In the genomic region with DNA sequence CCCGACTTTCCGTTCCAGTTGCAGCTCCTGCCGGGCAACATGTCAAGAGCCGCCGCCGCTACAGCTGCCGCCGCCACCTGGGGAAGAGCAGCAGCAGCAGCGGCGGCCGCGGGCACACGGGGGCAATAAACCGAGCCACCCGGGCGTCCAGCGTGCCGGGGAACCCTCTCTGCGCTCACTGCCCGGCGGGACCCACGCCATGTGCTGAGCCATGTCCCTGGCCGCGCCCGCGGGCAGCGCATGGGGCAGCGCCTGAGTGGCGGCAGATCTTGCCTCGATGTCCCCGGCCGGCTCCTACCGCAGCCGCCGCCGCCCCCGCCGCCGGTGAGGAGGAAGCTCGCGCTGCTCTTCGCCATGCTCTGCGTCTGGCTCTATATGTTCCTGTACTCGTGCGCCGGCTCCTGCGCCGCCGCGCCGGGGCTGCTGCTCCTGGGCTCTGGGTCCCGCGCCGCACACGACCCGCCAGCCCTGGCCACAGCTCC, we compare ENCODE assay signal across 8 cellular contexts. TPM values are rescaled to one million over a fixed set of nuclear protein-coding genes. Genes with fewer than 3 reads are reported as not detected.
DNase-seq lines count a peak whose midpoint lies in the region; ATAC-seq and TF ChIP-seq lines count a peak whose summit lies in the region.

No MANE protein-coding gene starts in this region.

- ATAC-seq in GM21528 (IDR thresholded peaks at IDR 0.05; ENCODE audit: low FRiP score, unreplicated experiment) (peak; percentile 5), lung (ENCODE audit: insufficient read depth, low FRiP score) (peak; percentile 3), GM19397 (IDR thresholded peaks at IDR 0.05; ENCODE audit: unreplicated experiment) (no peak)

- H3K4me3 ChIP-seq in BLaER1 treated with 17β-estradiol and CSF1 and Interleukin-3, amounts not matched to agents 10 nM and 100 nM = peak overlapping the region; percentile 75 to 99 (median 93)
- peak overlapping the region; percentile 66 for H3K4me3 ChIP-seq in NT2/D1 (ENCODE audit: insufficient read length, low read depth)
- H3K4me3 ChIP-seq in lung = peak overlapping the region; percentile 27
- peak overlapping the region; percentile 27 to 63 (median 44) for H3K4me3 ChIP-seq in tibial nerve

- peak overlapping the region; percentile 80 to 99 (median 96) for H3K9ac ChIP-seq in BLaER1 treated with 17β-estradiol and CSF1 and Interleukin-3, amounts not matched to agents 10 nM and 100 nM
- peak overlapping the region; percentile 65 for H3K9ac ChIP-seq in NT2/D1 (ENCODE audit: insufficient read length, low read depth)

- intact Hi-C loops in MCF 10A (cut with micrococcal nuclease) = loop anchor here (1.0 to 10.0 kb wide), 9 partner anchors 94 to 1269 kb away; a partner anchor contains a TSS

- H3K9me3 Mint-ChIP-seq in MCF 10A (ENCODE audit: unreplicated experiment) = no peaks in the 10 kb centered on the region

- H3K4me1 ChIP-seq in BLaER1 treated with 17β-estradiol and CSF1 and Interleukin-3, amounts not matched to agents 10 nM and 100 nM = peaks cover 42 to 74% (median 71%) of the 10 kb centered on the region in 10 experiments
- H3K4me1 ChIP-seq in NT2/D1 (ENCODE audit: insufficient read depth, insufficient read length) (peaks cover 12% of the 10 kb centered on the region), lung (ENCODE audit: control insufficient read depth in 2 of 2, insufficient read depth in 2 of 2, low read length in 2 of 2) (peaks cover 0 to 39% of the 10 kb centered on the region in 2 donors), tibial nerve (peaks cover 0 to 78% (median 29%) of the 10 kb centered on the region in 4 donors)

- H3K36me3 ChIP-seq in BLaER1 treated with 17β-estradiol and CSF1 and Interleukin-3, amounts not matched to agents 10 nM and 100 nM = peaks cover 0 to 15% (median 0%) of the 10 kb centered on the region in 11 experiments; a peak in 6 of 22 replicates
- H3K36me3 ChIP-seq in NT2/D1 (ENCODE audit: insufficient read depth, insufficient read length, low read length) (no peaks in the 10 kb centered on the region), lung (ENCODE audit: control insufficient read depth in 2 of 2, insufficient read depth in 2 of 2, low read length in 2 of 2) (no peaks in the 10 kb centered on the region), tibial nerve (no peaks in the 10 kb centered on the region)

- H3K4me3 Mint-ChIP-seq in MCF 10A (ENCODE audit: unreplicated experiment) = peak overlapping the region; percentile 90

- H3K4me2 ChIP-seq in BLaER1 treated with 17β-estradiol and CSF1 and Interleukin-3, amounts not matched to agents 10 nM and 100 nM = peak overlapping the region; percentile 87 to 98 (median 96)

- TF ChIP-seq CTCF in MCF 10A (IDR thresholded peaks at IDR 0.05; ENCODE audit: unreplicated experiment) = no peak
- TF ChIP-seq CTCF in lung (IDR thresholded peaks at IDR 0.05; ENCODE audit: control extremely low read depth, extremely low read depth) = no peak
- no peak for TF ChIP-seq CTCF in tibial nerve (IDR thresholded peaks at IDR 0.05)

- H3K27me3 ChIP-seq in BLaER1 treated with 17β-estradiol and CSF1 and Interleukin-3, amounts not matched to agents 10 nM and 100 nM = peaks cover 0 to 43% (median 0%) of the 10 kb centered on the region in 11 experiments; a peak in 9 of 22 replicates
- peaks cover 97% of the 10 kb centered on the region for H3K27me3 ChIP-seq in NT2/D1 (ENCODE audit: insufficient read depth, insufficient read length)
- H3K27me3 ChIP-seq in lung (ENCODE audit: control insufficient read depth, insufficient read depth) = no peaks in the 10 kb centered on the region
- peaks cover 3 to 97% of the 10 kb centered on the region in 2 donors for H3K27me3 ChIP-seq in tibial nerve

- H3K36me3 Mint-ChIP-seq in MCF 10A (ENCODE audit: insufficient read depth, unreplicated experiment) = peaks cover 12% of the 10 kb centered on the region

- TF ChIP-seq EP300 in tibial nerve (IDR thresholded peaks at IDR 0.05) = no peak

- no TSS peak for BruUV-seq in MCF 10A (replicated peaks; lab: Mats Ljungman, UMichigan)

- H4K20me1 ChIP-seq in BLaER1 treated with 17β-estradiol and CSF1 and Interleukin-3, amounts not matched to agents 10 nM and 100 nM = peaks cover 0 to 51% (median 37%) of the 10 kb centered on the region in 11 experiments; a peak in 19 of 22 replicates

- no peaks in the 10 kb centered on the region for H3K9me3 ChIP-seq in BLaER1 treated with 17β-estradiol and CSF1 and Interleukin-3, amounts not matched to agents 10 nM and 100 nM (replicated peaks in 1 of 11)
- H3K9me3 ChIP-seq in NT2/D1 (ENCODE audit: insufficient read depth, low read length) (no peaks in the 10 kb centered on the region), lung (ENCODE audit: control insufficient read depth in 2 of 2, insufficient read depth in 1 of 2, low read length in 1 of 2) (peaks cover 0 to 13% of the 10 kb centered on the region in 2 donors), tibial nerve (no peaks in the 10 kb centered on the region)

- POLR2A ChIA-PET in MCF 10A (lab: Yijun Ruan, JAX) = interaction anchor here (0.6 to 3.9 kb wide), 36 partner anchors 8 to 1283 kb away, joined by 3 to 57 read pairs (median 4); a partner anchor contains a TSS

- TF ChIP-seq POLR2A in tibial nerve (IDR thresholded peaks at IDR 0.05) = no peak

- H3K4me1 Mint-ChIP-seq in MCF 10A (ENCODE audit: insufficient read depth, unreplicated experiment) = peaks cover 13% of the 10 kb centered on the region

- CTCF ChIA-PET in MCF 10A (lab: Yijun Ruan, JAX) = interaction anchor here (0.5 to 3.6 kb wide), 48 partner anchors 8 to 1882 kb away, joined by 3 to 50 read pairs (median 4); a partner anchor contains a TSS

- WGBS in lung, 2 donors = 1 to 2% methylated on average over 33 to 56 of the region's 56 CpGs
- WGBS in tibial nerve, 2 donors = 0 to 1% methylated on average over 12 to 22 of the region's 56 CpGs

- no peak for DNase-seq in NT2/D1 (ENCODE audit: low read depth, low spot score)
- no peak for DNase-seq in MCF 10A (ENCODE audit: unreplicated experiment)
- DNase-seq in lung (ENCODE audit: low spot score) = no peak
- DNase-seq in tibial nerve (ENCODE audit: low spot score in 2 of 2) = no peak
- no peak for DNase-seq in effector CD4-positive, alpha-beta T cell

- H3K27ac Mint-ChIP-seq in MCF 10A (ENCODE audit: low read depth, unreplicated experiment) = peak overlapping the region; percentile 81

- H3K27me3 Mint-ChIP-seq in MCF 10A (ENCODE audit: insufficient read depth, unreplicated experiment) = peaks cover 6% of the 10 kb centered on the region

- H3K27ac ChIP-seq in BLaER1 treated with 17β-estradiol and CSF1 and Interleukin-3, amounts not matched to agents 10 nM and 100 nM = peak overlapping the region; percentile 52 to 98 (median 93); a peak in 21 of 22 replicates
- peak overlapping the region; percentile 21 to 79 for H3K27ac ChIP-seq in lung (ENCODE audit: low read depth in 1 of 2, low read length in 1 of 2)
- H3K27ac ChIP-seq in tibial nerve = peak overlapping the region in 2 of 4 donors; percentile 0 to 77

RNA-seq across cellular contexts. Expression of a gene that starts 0.4 kb away (rescaled TPM):
- total RNA-seq in MCF 10A (2022) (3.4 and 3.8 TPM in 2 replicates), lung (1 to 10 TPM; 4.1 to 6.5 TPM), tibial nerve (1 to 10 TPM in 2 of 4 donors, under 1 TPM in 2; 0.39 to 1.1 (median 0.97) TPM)
- polyA plus RNA-seq in lung = 10 to 100 TPM in 1 of 2 donors, under 1 TPM in 1; 0.87 to 14.6 TPM

Comparison
In these comparisons a context has a peak if more than half of its experiments do, and no peak if none do; other contexts are left out.
1. H3K4me3 ChIP-seq: peak in every context shown above with its lines; median percentile 93 in BLaER1 treated with 17β-estradiol and CSF1 and Interleukin-3, amounts not matched to agents 10 nM and 100 nM; 66 in NT2/D1; 44 in tibial nerve; 27 in lung.